1 cellular context compared by ENCODE assay signal in the genomic region with DNA sequence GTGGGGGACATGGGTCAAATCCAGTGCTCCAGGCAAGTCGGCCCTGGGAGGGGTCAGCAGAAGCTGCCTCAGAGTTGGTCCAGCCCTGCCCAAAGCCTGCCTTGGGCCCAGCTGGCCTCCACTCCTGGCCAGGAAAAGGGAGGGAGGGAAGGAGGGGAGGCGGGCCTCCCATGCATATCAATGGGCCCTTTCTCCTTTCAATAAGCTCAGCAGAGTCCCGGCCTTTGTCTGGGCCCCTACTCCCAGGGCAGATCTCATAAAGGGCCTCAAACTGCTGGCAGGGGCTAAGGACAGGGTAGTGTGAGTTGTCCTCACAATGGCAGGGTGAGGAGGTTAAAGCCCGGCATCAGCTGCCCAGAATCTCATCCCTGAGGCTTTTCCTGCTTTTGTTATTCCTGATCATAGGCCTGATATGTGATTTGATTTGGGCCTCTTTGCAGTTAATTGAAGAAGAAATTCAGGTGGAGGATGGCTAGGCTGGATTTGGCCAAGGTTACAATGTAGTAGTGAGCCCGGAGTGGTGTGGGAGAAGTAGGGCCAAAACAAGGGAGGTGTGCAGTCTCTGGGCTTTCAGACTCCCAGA.
TF ChIP-seq lines count a peak whose summit lies in the region.

No MANE protein-coding gene starts in this region.

TF ChIP-seq in SK-N-SH treated with all-trans-retinoic acid at 6 μM for 48 hours, 23 proteins besides CTCF, POLR2A, EP300 and RAD21 (continued from another document):
- TF ChIP-seq, protein P1, sequence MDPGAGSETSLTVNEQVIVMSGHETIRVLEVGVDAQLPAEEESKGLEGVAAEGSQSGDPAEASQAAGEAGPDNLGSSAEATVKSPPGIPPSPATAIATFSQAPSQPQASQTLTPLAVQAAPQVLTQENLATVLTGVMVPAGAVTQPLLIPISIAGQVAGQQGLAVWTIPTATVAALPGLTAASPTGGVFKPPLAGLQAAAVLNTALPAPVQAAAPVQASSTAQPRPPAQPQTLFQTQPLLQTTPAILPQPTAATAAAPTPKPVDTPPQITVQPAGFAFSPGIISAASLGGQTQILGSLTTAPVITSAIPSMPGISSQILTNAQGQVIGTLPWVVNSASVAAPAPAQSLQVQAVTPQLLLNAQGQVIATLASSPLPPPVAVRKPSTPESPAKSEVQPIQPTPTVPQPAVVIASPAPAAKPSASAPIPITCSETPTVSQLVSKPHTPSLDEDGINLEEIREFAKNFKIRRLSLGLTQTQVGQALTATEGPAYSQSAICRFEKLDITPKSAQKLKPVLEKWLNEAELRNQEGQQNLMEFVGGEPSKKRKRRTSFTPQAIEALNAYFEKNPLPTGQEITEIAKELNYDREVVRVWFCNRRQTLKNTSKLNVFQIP (CRISPR knock-in tag; IDR thresholded peaks at IDR 0.05; ENCODE audit: borderline replicate concordance, low read depth): no peak
- TF ChIP-seq SNAI2 (CRISPR knock-in tag; IDR thresholded peaks at IDR 0.05) (no peak), ISL1 (CRISPR knock-in tag; IDR thresholded peaks at IDR 0.05) (no peak), ZNF565 (CRISPR knock-in tag; conservative IDR thresholded peaks at IDR 0.05; ENCODE audit: low read depth) (no peak), RARB (CRISPR knock-in tag; IDR thresholded peaks at IDR 0.05) (no peak), BACH2 (CRISPR knock-in tag; IDR thresholded peaks at IDR 0.05; ENCODE audit: borderline replicate concordance) (0 out of 2 replicates have a peak, but pooled peaks have one; percentile 9)
- TF ChIP-seq, protein P2, sequence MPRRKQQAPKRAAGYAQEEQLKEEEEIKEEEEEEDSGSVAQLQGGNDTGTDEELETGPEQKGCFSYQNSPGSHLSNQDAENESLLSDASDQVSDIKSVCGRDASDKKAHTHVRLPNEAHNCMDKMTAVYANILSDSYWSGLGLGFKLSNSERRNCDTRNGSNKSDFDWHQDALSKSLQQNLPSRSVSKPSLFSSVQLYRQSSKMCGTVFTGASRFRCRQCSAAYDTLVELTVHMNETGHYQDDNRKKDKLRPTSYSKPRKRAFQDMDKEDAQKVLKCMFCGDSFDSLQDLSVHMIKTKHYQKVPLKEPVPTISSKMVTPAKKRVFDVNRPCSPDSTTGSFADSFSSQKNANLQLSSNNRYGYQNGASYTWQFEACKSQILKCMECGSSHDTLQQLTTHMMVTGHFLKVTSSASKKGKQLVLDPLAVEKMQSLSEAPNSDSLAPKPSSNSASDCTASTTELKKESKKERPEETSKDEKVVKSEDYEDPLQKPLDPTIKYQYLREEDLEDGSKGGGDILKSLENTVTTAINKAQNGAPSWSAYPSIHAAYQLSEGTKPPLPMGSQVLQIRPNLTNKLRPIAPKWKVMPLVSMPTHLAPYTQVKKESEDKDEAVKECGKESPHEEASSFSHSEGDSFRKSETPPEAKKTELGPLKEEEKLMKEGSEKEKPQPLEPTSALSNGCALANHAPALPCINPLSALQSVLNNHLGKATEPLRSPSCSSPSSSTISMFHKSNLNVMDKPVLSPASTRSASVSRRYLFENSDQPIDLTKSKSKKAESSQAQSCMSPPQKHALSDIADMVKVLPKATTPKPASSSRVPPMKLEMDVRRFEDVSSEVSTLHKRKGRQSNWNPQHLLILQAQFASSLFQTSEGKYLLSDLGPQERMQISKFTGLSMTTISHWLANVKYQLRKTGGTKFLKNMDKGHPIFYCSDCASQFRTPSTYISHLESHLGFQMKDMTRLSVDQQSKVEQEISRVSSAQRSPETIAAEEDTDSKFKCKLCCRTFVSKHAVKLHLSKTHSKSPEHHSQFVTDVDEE (CRISPR knock-in tag; IDR thresholded peaks at IDR 0.05): 0 out of 2 replicates have a peak, but pooled peaks have one; percentile 13
TF ChIP-seq in SK-N-SH treated with all-trans-retinoic acid at 6 μM for 48 hours: peak in this region for 4.
